29 cellular contexts compared by ENCODE assay signal in genomic region chr18:9992988-9993845, GRCh38.
A peak's percentile ranks its signal among the peaks of the same experiment; 100 is the strongest.
DNase-seq lines count a peak whose midpoint lies in the region; ATAC-seq and TF ChIP-seq lines count a peak whose summit lies in the region.
"Had no signal": no experiment of that assay in that cellular context is flagged by ENCODE, and none has a peak within 500 bp of the region (broad histone marks: within the 10 kb centered on the region; RNA-seq: fewer than 3 reads in every experiment).

No MANE protein-coding gene starts in this region.

- H3K27ac ChIP-seq in spleen, result peak overlapping the region in 5 of 8 donors; percentile 20 to 51 (median 39)
- H3K27ac ChIP-seq: A549, GM23248, neutrophil had no signal

- H3K9me3 ChIP-seq in spleen, result peaks cover 0 to 13% (median 8%) of the 10 kb centered on the region in 8 donors
- H3K9me3 ChIP-seq: A549, neutrophil had no signal

- intact Hi-C loops in spleen (cut with DNase I; ENCODE audit: low total_unique reads), result no loop called here

- peak overlapping the region; percentile 0 for H3K4me3 Mint-ChIP-seq in mesothelial cell of epicardium
- H3K4me3 Mint-ChIP-seq: activated CD4-positive, alpha-beta T cell treated with anti-CD3 and anti-CD28 coated beads, Interleukin-2, amount 10 ng/mL, durations not matched to agents 24 days and 14 days; activated naive CD8-positive, alpha-beta T cell treated with anti-CD3 and anti-CD28 coated beads, Interleukin-2, amount 50 U/mL, for 24 hours; activated T-cell treated with anti-CD3 and anti-CD28 coated beads, Interleukin-2, amount 50 U/mL, for 24 hours; CD8-positive, alpha-beta T cell; central memory CD8-positive, alpha-beta T cell; T-helper 2 cell treated with Interferon-gamma antibody and Interleukin-4, amounts not matched to agents 5 μg/mL and 100 μg/mL, for 36 hours had no signal

- 83 to 90% (median 87%) methylated on average over 22 of the region's 22 CpGs for WGBS in spleen, 5 donors

- H3K4me3 ChIP-seq in epithelial cell of proximal tubule (ENCODE audit: low read depth, low read length), result peak overlapping the region; percentile 27
- no peak overlapping the region for H3K4me3 ChIP-seq in spleen
- H3K4me3 ChIP-seq: A549, GM23248, smooth muscle cell had no signal

- peaks cover 6% of the 10 kb centered on the region for H3K27me3 Mint-ChIP-seq in mesothelial cell of epicardium (ENCODE audit: low read depth)

- no peaks in the 10 kb centered on the region for H3K36me3 ChIP-seq in spleen
- H3K36me3 ChIP-seq: neutrophil had no signal

- peaks cover 43% of the 10 kb centered on the region for H3K4me1 Mint-ChIP-seq in mesothelial cell of epicardium
- H3K4me1 Mint-ChIP-seq: activated CD4-positive, alpha-beta T cell treated with anti-CD3 and anti-CD28 coated beads, Interleukin-2, amount 10 ng/mL, durations not matched to agents 24 days and 14 days; activated naive CD8-positive, alpha-beta T cell treated with anti-CD3 and anti-CD28 coated beads, Interleukin-2, amount 50 U/mL, for 24 hours; central memory CD8-positive, alpha-beta T cell had no signal

- H3K27me3 ChIP-seq in spleen (replicated peaks in 1 of 7), result peaks cover 0 to 15% (median 0%) of the 10 kb centered on the region in 7 donors
- H3K27me3 ChIP-seq: neutrophil had no signal

- TF ChIP-seq CTCF in epithelial cell of proximal tubule (conservative IDR thresholded peaks at IDR 0.05; ENCODE audit: low read depth, low read length), result no peak
- no peak for TF ChIP-seq CTCF in mesothelial cell of epicardium (IDR thresholded peaks at IDR 0.05; ENCODE audit: unreplicated experiment)
- no peak for TF ChIP-seq CTCF in spleen (IDR thresholded peaks at IDR 0.05 in 8 of 11, conservative IDR thresholded peaks at IDR 0.05 in 3 of 11)

- DNase-seq in Ammon's horn (ENCODE audit: low spot score) (peak; percentile 56), epithelial cell of proximal tubule (ENCODE audit: low read depth) (no peak), mesothelial cell of epicardium (ENCODE audit: low spot score in 2 of 2, unreplicated experiment in 2 of 2) (no peak), spleen (no peak), NCI-H1048 (lab: John Stamatoyannopoulos, UW) (no peak)
- no peak for DNase-seq in activated T-cell treated with anti-CD3 and anti-CD28 coated beads, Interleukin-2, amount 50 U/mL, for 1 hour
- DNase-seq: activated CD4-positive, alpha-beta T cell treated with anti-CD3 and anti-CD28 coated beads, Interleukin-2, amount 10 ng/mL, durations not matched to agents 24 days and 14 days; activated gamma-delta T cell treated with Interleukin-2 at 50 U/mL for 16 hours; activated naive CD8-positive, alpha-beta T cell treated with anti-CD3 and anti-CD28 coated beads, Interleukin-2, amount 50 U/mL, for 24 hours; activated T-cell treated with anti-CD3 and anti-CD28 coated beads, Interleukin-2, amount 50 U/mL, for 24 hours; AML-193; CD8-positive, alpha-beta T cell; DMS 273 treated with DMSO at 0.1 percent for 48 hours; EL; glutamatergic neuron; GM23248; NCI-H1105; NCI-H1930; NCI-H526; NK-92 treated with Interleukin-12 subunit alpha and Interleukin-12 subunit beta, amount 100 ng/mL, for 24 hours; SHP77; stimulated activated CD4-positive, alpha-beta T cell treated with anti-CD3 and anti-CD28 coated beads, Interleukin-2, amount 100 ng/mL, for 24 hours had no signal

- peaks cover 0 to 28% (median 9%) of the 10 kb centered on the region in 6 donors for H3K4me1 ChIP-seq in spleen
- H3K4me1 ChIP-seq: A549 had no signal

- H3K9me3 Mint-ChIP-seq in mesothelial cell of epicardium, result peaks cover 14% of the 10 kb centered on the region

- H3K36me3 Mint-ChIP-seq in mesothelial cell of epicardium, result peaks cover 5% of the 10 kb centered on the region

- peak overlapping the region; percentile 90 for H3K27ac Mint-ChIP-seq in mesothelial cell of epicardium
- H3K27ac Mint-ChIP-seq: activated CD4-positive, alpha-beta T cell treated with anti-CD3 and anti-CD28 coated beads, Interleukin-2, amount 10 ng/mL, durations not matched to agents 24 days and 14 days; activated naive CD8-positive, alpha-beta T cell treated with anti-CD3 and anti-CD28 coated beads, Interleukin-2, amount 50 U/mL, for 24 hours; activated T-cell treated with anti-CD3 and anti-CD28 coated beads, Interleukin-2, amount 50 U/mL, for 24 hours; CD8-positive, alpha-beta T cell; T-helper 2 cell treated with Interferon-gamma antibody and Interleukin-4, amounts not matched to agents 5 μg/mL and 100 μg/mL, for 36 hours had no signal

- no peak for TF ChIP-seq POLR2A in spleen (IDR thresholded peaks at IDR 0.05)

- no peak for ATAC-seq in HG03025 (IDR thresholded peaks at IDR 0.05; ENCODE audit: low FRiP score, unreplicated experiment)
- no peak for ATAC-seq in GM18511 (IDR thresholded peaks at IDR 0.05; ENCODE audit: unreplicated experiment)
- ATAC-seq: A549; activated naive CD8-positive, alpha-beta T cell treated with anti-CD3 and anti-CD28 coated beads, Interleukin-2, amount 50 U/mL, for 24 hours; CD8-positive, alpha-beta T cell had no signal
